Comparison of ENCODE assay signal across 34 cellular contexts in genomic region chr17:41144846-41145245, GRCh38. TPM values are rescaled to one million over a fixed set of nuclear protein-coding genes. Genes with fewer than 3 reads are reported as not detected.
"Had no signal": no experiment of that assay in that cellular context is flagged by ENCODE, and none has a peak within 500 bp of the region (broad histone marks: within the 10 kb centered on the region; RNA-seq: fewer than 3 reads in every experiment).

No MANE protein-coding gene starts in this region.

- H3K27ac ChIP-seq: neural progenitor cell, ovary, parathyroid adenoma, psoas muscle, skin epidermis, spleen, suprapubic skin, testis, tibial artery, transverse colon, upper lobe of right lung, uterus had no signal

- H3K4me3 ChIP-seq: neural progenitor cell, ovary, psoas muscle, skin epidermis, smooth muscle cell, spleen, suprapubic skin, testis, tibial artery, transverse colon, upper lobe of right lung, uterus had no signal

- H3K27me3 ChIP-seq: neural progenitor cell, ovary, testis, tibial artery, transverse colon, upper lobe of right lung, uterus had no signal

- H3K9me3 ChIP-seq: ovary, testis, uterus had no signal

- DNase-seq: natural killer cell; occipital lobe; ovary; posterior cingulate gyrus; psoas muscle; right cardiac atrium; spleen; stimulated activated CD4-positive, alpha-beta T cell treated with anti-CD3 and anti-CD28 coated beads, Interleukin-12 subunit alpha, Interleukin-12 subunit beta, amount 100 ng/mL, for 4 hours; stimulated activated CD4-positive, alpha-beta T cell treated with anti-CD3 and anti-CD28 coated beads, Interleukin-1b, Interleukin-23, amount 100 ng/mL, for 48 hours; stimulated activated CD4-positive, alpha-beta T cell treated with anti-CD3 and anti-CD28 coated beads, Interleukin-4, amount 100 ng/mL, for 1 hour; stimulated activated CD4-positive, alpha-beta T cell treated with anti-CD3 and anti-CD28 coated beads, Interleukin-4, amount 100 ng/mL, for 4 hours; stimulated activated CD8-positive, alpha-beta memory T cell treated with anti-CD3 and anti-CD28 coated beads, Interleukin-4, amount 100 ng/mL, for 48 hours; stimulated activated naive CD4-positive, alpha-beta T cell; stimulated activated naive CD8-positive, alpha-beta T cell treated with anti-CD3 and anti-CD28 coated beads, Interleukin-15, amount 100 ng/mL, for 72 hours; stimulated activated naive CD8-positive, alpha-beta T cell treated with anti-CD3 and anti-CD28 coated beads, Interleukin-15, Interleukin-2, amounts not matched to agents 100 U/mL and 50 U/mL, for 24 hours; substantia nigra; testis; tibial artery; transverse colon; upper lobe of right lung; uterus had no signal

- H3K4me1 ChIP-seq: neural progenitor cell, parathyroid adenoma, psoas muscle, spleen, suprapubic skin, testis, tibial artery, transverse colon, upper lobe of right lung, uterus had no signal

- H3K9ac ChIP-seq: neural progenitor cell, parathyroid adenoma had no signal

- ATAC-seq: natural killer cell; psoas muscle; right cardiac atrium; sciatic nerve; stimulated activated memory B cell treated with anti-CD40 and anti-IgM and Interleukin-4, amounts not matched to agents 10 μg/mL and 1 μg/mL and 100 μg/mL, for 72 hours; stimulated activated naive CD8-positive, alpha-beta T cell treated with anti-CD3 and anti-CD28 coated beads, Interleukin-15, amount 100 ng/mL, for 72 hours; stimulated activated naive CD8-positive, alpha-beta T cell treated with anti-CD3 and anti-CD28 coated beads, Interleukin-15, Interleukin-2, amounts not matched to agents 100 U/mL and 50 U/mL, for 24 hours; upper lobe of right lung had no signal

- H3K4me2 ChIP-seq: neural progenitor cell, smooth muscle cell had no signal

- H3K79me2 ChIP-seq: parathyroid adenoma had no signal

- H2AFZ ChIP-seq: neural progenitor cell, parathyroid adenoma had no signal

- H3K36me3 ChIP-seq: neural progenitor cell, ovary, spleen, suprapubic skin, tibial artery, transverse colon, upper lobe of right lung, uterus had no signal

RNA-seq across cellular contexts. Expression of gene KRTAP4-6, which starts 4.5 kb away (rescaled TPM):
- total RNA-seq: natural killer cell, occipital lobe, osteoblast, ovary, progenitor cell of endocrine pancreas, psoas muscle, renal cortical epithelial cell, right cardiac atrium, sciatic nerve, smooth muscle cell, spleen, testis, transverse colon, upper lobe of right lung, urinary bladder, uterus had no signal
- polyA plus RNA-seq: neural cell, ovary, psoas muscle, right cardiac atrium, smooth muscle cell, spleen, thymus, urinary bladder had no signal

RNA-seq across cellular contexts. Expression of gene KRTAP4-5, which starts 4.8 kb away (rescaled TPM):
- total RNA-seq: natural killer cell, occipital lobe, osteoblast, ovary, progenitor cell of endocrine pancreas, psoas muscle, renal cortical epithelial cell, right cardiac atrium, sciatic nerve, smooth muscle cell, spleen, testis, transverse colon, upper lobe of right lung, urinary bladder, uterus had no signal
- polyA plus RNA-seq: neural cell, ovary, psoas muscle, right cardiac atrium, smooth muscle cell, spleen, thymus, urinary bladder had no signal

RNA-seq across cellular contexts. Expression of gene KRTAP4-4, which starts 15.7 kb away (rescaled TPM):
- total RNA-seq: natural killer cell, occipital lobe, osteoblast, ovary, progenitor cell of endocrine pancreas, psoas muscle, renal cortical epithelial cell, right cardiac atrium, sciatic nerve, smooth muscle cell, spleen, testis, transverse colon, upper lobe of right lung, urinary bladder, uterus had no signal
- polyA plus RNA-seq: neural cell, ovary, psoas muscle, right cardiac atrium, smooth muscle cell, spleen, thymus, urinary bladder had no signal

RNA-seq across cellular contexts. Expression of gene KRTAP4-12, which starts 20.9 kb away (rescaled TPM):
- total RNA-seq: natural killer cell, occipital lobe, osteoblast, ovary, progenitor cell of endocrine pancreas, psoas muscle, renal cortical epithelial cell, right cardiac atrium, sciatic nerve, smooth muscle cell, spleen, testis, transverse colon, upper lobe of right lung, urinary bladder, uterus had no signal
- polyA plus RNA-seq: neural cell, ovary, psoas muscle, right cardiac atrium, smooth muscle cell, spleen, thymus, urinary bladder had no signal

RNA-seq across cellular contexts. Expression of gene KRTAP4-3, which starts 23.2 kb away (rescaled TPM):
- total RNA-seq: natural killer cell, occipital lobe, osteoblast, ovary, progenitor cell of endocrine pancreas, psoas muscle, renal cortical epithelial cell, right cardiac atrium, sciatic nerve, smooth muscle cell, spleen, testis, transverse colon, upper lobe of right lung, urinary bladder, uterus had no signal
- polyA plus RNA-seq: neural cell, ovary, psoas muscle, right cardiac atrium, smooth muscle cell, spleen, thymus, urinary bladder had no signal
